In genomic region chr12:31362759-31363415, GRCh38 we compare ENCODE assay signal across 8 cellular contexts. TPM values are rescaled to one million over a fixed set of nuclear protein-coding genes. Genes with fewer than 3 reads are reported as not detected.
DNase-seq lines count a peak whose midpoint lies in the region; ATAC-seq and TF ChIP-seq lines count a peak whose summit lies in the region.

No MANE protein-coding gene starts in this region.

- no peak overlapping the region for H2AFZ ChIP-seq in osteoblast (ENCODE audit: low read length)

- peak overlapping the region; percentile 29 for H3K27ac Mint-ChIP-seq in central memory CD8-positive, alpha-beta T cell (ENCODE audit: low read depth)

- no peaks in the 10 kb centered on the region for H3K79me2 ChIP-seq in osteoblast (ENCODE audit: insufficient read depth, low read length)

- H3K4me3 ChIP-seq in GM12864 (ENCODE audit: low read depth, low read length) (peak overlapping the region; percentile 21; the same call in 1 of the 2 replicates), osteoblast (ENCODE audit: insufficient read depth, low read length) (no peak overlapping the region), dorsolateral prefrontal cortex (peak overlapping the region in 1 of 59 donors; percentile 24)

- peak overlapping the region; percentile 52 for H3K4me3 Mint-ChIP-seq in central memory CD8-positive, alpha-beta T cell

- no peaks in the 10 kb centered on the region for H3K9me3 Mint-ChIP-seq in central memory CD8-positive, alpha-beta T cell

- peak overlapping the region; percentile 47 for H3K4me2 ChIP-seq in osteoblast (ENCODE audit: insufficient read depth, low read length)

- intact Hi-C loops in dorsolateral prefrontal cortex (cut with DNase I) = no loop called here

- H3K27ac ChIP-seq in osteoblast (ENCODE audit: low read depth, low read length) (no peak overlapping the region), dorsolateral prefrontal cortex (peak overlapping the region in 1 of 59 donors; percentile 80)

- H3K9me3 ChIP-seq in osteoblast (ENCODE audit: low read depth, low read length) = no peaks in the 10 kb centered on the region

- H3K36me3 Mint-ChIP-seq in central memory CD8-positive, alpha-beta T cell (ENCODE audit: insufficient read depth) = no peaks in the 10 kb centered on the region

- peak; percentile 10 for TF ChIP-seq CTCF in GM12864 (IDR thresholded peaks at IDR 0.05; ENCODE audit: low read depth, low read length, missing control alignments)
- TF ChIP-seq CTCF in osteoblast (IDR thresholded peaks at IDR 0.05; ENCODE audit: extremely low read depth, low read depth, low read length) = no peak
- peak in 11 of 56 donors; percentile 4 to 38 (median 19) for TF ChIP-seq CTCF in dorsolateral prefrontal cortex (IDR thresholded peaks at IDR 0.05 in 54 of 56, conservative IDR thresholded peaks at IDR 0.05 in 2 of 56; ENCODE audit: low read depth in 1 of 56, partially characterized antibody in 56 of 56)

- ATAC-seq in GM19467 (IDR thresholded peaks at IDR 0.05; ENCODE audit: unreplicated experiment) (peak; percentile 76), HG03442 (IDR thresholded peaks at IDR 0.05; ENCODE audit: unreplicated experiment) (peak; percentile 73)
- ATAC-seq in central memory CD8-positive, alpha-beta T cell (replicated peaks; ENCODE audit: extremely low read depth, poor library complexity, severe bottlenecking) = peak; percentile 49

- H3K27me3 ChIP-seq in osteoblast (ENCODE audit: insufficient read depth, low read length) (no peaks in the 10 kb centered on the region), dorsolateral prefrontal cortex (no peaks in the 10 kb centered on the region)

- H3K4me1 Mint-ChIP-seq in central memory CD8-positive, alpha-beta T cell = peaks cover 12% of the 10 kb centered on the region

- no peaks in the 10 kb centered on the region for H3K27me3 Mint-ChIP-seq in central memory CD8-positive, alpha-beta T cell

- no peaks in the 10 kb centered on the region for H3K36me3 ChIP-seq in osteoblast (ENCODE audit: insufficient read depth, low read length)

- peak; percentile 41 for DNase-seq in GM12864 (ENCODE audit: low read depth)
- peak; percentile 65 for DNase-seq in OCI-M1 (lab: John Stamatoyannopoulos, UW)
- no peak for DNase-seq in central memory CD8-positive, alpha-beta T cell (ENCODE audit: low spot score in 2 of 2)
- DNase-seq in osteoblast (ENCODE audit: insufficient read length, low spot score, missing footprints) = peak; percentile 11
- no peak for DNase-seq in dorsolateral prefrontal cortex
- DNase-seq in stimulated activated naive CD4-positive, alpha-beta T cell treated with Interleukin-2 at 50 U/mL for 16 hours (lab: John Stamatoyannopoulos, UW) = no peak

- no peaks in the 10 kb centered on the region for H3K4me1 ChIP-seq in osteoblast (ENCODE audit: insufficient read depth, low read length)

- no peaks in the 10 kb centered on the region for H4K20me1 ChIP-seq in osteoblast (ENCODE audit: insufficient read depth, low read length)

RNA-seq across cellular contexts. Expression of gene SINHCAF, which starts 36.9 kb away (rescaled TPM):
- total RNA-seq in osteoblast (11.2 and 16.5 TPM in 2 replicates), dorsolateral prefrontal cortex (1 to 10 TPM in 117 of 120 experiments, under 1 TPM in 3; 0.70 to 9.0 (median 3.2) TPM)

Comparison
In these comparisons a context has a peak if more than half of its experiments do, and no peak if none do; other contexts are left out.
1. DNase-seq: peak in GM12864 (single experiment), OCI-M1 (single experiment) and osteoblast (single experiment); none in central memory CD8-positive, alpha-beta T cell (0 of 2), dorsolateral prefrontal cortex (0 of 10) and stimulated activated naive CD4-positive, alpha-beta T cell treated with Interleukin-2 at 50 U/mL for 16 hours (single experiment).
2. Peak in every context shown above with its lines, with median percentiles within 50 percentile points of each other: ATAC-seq.